In the genomic region with DNA sequence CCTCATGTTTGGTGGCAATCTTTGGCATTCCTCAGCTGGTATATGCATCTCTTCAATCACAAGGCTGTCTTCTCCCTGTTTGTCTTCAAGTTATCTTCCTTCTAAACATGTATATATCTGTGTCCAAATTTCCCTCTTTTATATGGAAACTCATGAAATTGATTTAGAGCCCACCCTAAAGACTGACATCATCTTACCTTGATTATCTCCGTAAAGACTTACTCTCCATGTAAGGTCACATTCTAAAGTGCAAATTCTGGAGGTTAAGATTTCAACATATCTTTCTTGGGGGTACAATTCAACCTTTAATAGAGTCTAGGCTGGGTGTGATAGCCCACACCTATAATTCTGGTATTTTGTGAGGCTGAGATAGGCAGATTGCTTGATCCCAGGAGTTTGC, we compare ENCODE assay signal across 40 cellular contexts.
"Had no signal": no experiment of that assay in that cellular context is flagged by ENCODE, and none has a peak within 500 bp of the region (broad histone marks: within the 10 kb centered on the region; RNA-seq: fewer than 3 reads in every experiment).

No MANE protein-coding gene starts in this region.

- H3K4me3 Mint-ChIP-seq: activated naive CD4-positive, alpha-beta T cell treated with anti-CD3 and anti-CD28 coated beads for 36 hours; activated naive CD4-positive, alpha-beta T cell treated with anti-CD3 and anti-CD28 coated beads, Interleukin-2, amount 10 ng/mL, durations not matched to agents 7 days and 5 days; activated naive CD4-positive, alpha-beta T cell treated with anti-CD3 and anti-CD28 coated beads, Interleukin-2, amount 50 U/mL, for 24 hours; activated naive CD8-positive, alpha-beta T cell; activated naive CD8-positive, alpha-beta T cell treated with anti-CD3 and anti-CD28 coated beads for 36 hours; activated naive CD8-positive, alpha-beta T cell treated with anti-CD3 and anti-CD28 coated beads, Interleukin-2, amount 10 ng/mL, durations not matched to agents 7 days and 5 days; activated naive CD8-positive, alpha-beta T cell treated with anti-CD3 and anti-CD28 coated beads, Interleukin-2, amount 50 U/mL, for 24 hours; activated T-cell treated with anti-CD3 and anti-CD28 coated beads, Interleukin-2, amount 50 U/mL, for 24 hours; activated T-cell treated with anti-CD3 and anti-CD28 coated beads, Interleukin-2, amount 50 U/mL, for 4 hours; activated T-cell treated with anti-CD3 and anti-CD28 coated beads, Interleukin-2, amount 50 U/mL, for 72 hours; activated T-helper 1 cell treated with anti-CD3 and anti-CD28 coated beads, Interleukin-12 subunit alpha, Interleukin-12 subunit beta, Interleukin-2, Interleukin-4 antibody, amounts not matched to agents 30 ng/mL and 10 ng/mL and 1 ng/mL, durations not matched to agents 14 hours and 24 hours and 36 hours; activated T-helper 17 cell treated with anti-CD3 and anti-CD28 coated beads, Interleukin-2, amount 50 U/mL, for 72 hours; brain; central memory CD8-positive, alpha-beta T cell had no signal

- FAIRE-seq: astrocyte, bronchial epithelial cell had no signal

- H3K27ac Mint-ChIP-seq: activated naive CD4-positive, alpha-beta T cell treated with anti-CD3 and anti-CD28 coated beads for 36 hours; activated naive CD4-positive, alpha-beta T cell treated with anti-CD3 and anti-CD28 coated beads, Interleukin-2, amount 10 ng/mL, durations not matched to agents 7 days and 5 days; activated naive CD4-positive, alpha-beta T cell treated with anti-CD3 and anti-CD28 coated beads, Interleukin-2, amount 50 U/mL, for 24 hours; activated naive CD4-positive, alpha-beta T cell treated with anti-CD3 and anti-CD28 coated beads, Interleukin-2, amount 50 U/mL, for 72 hours; activated naive CD8-positive, alpha-beta T cell; activated naive CD8-positive, alpha-beta T cell treated with anti-CD3 and anti-CD28 coated beads for 36 hours; activated naive CD8-positive, alpha-beta T cell treated with anti-CD3 and anti-CD28 coated beads, Interleukin-2, amount 10 ng/mL, durations not matched to agents 7 days and 5 days; activated naive CD8-positive, alpha-beta T cell treated with anti-CD3 and anti-CD28 coated beads, Interleukin-2, amount 50 U/mL, for 24 hours; activated T-cell treated with anti-CD3 and anti-CD28 coated beads, Interleukin-2, amount 50 U/mL, for 24 hours; activated T-cell treated with anti-CD3 and anti-CD28 coated beads, Interleukin-2, amount 50 U/mL, for 72 hours; activated T-helper 1 cell treated with anti-CD3 and anti-CD28 coated beads, Interleukin-12 subunit alpha, Interleukin-12 subunit beta, Interleukin-2, Interleukin-4 antibody, amounts not matched to agents 30 ng/mL and 10 ng/mL and 1 ng/mL, durations not matched to agents 14 hours and 24 hours and 36 hours; activated T-helper 17 cell treated with anti-CD3 and anti-CD28 coated beads, Interleukin-2, amount 50 U/mL, for 72 hours; activated T-helper 2 cell treated with anti-CD3 and anti-CD28 coated beads, Interferon-gamma antibody, Interleukin-2, Interleukin-4, amounts not matched to agents 10 μg/mL and 5 μg/mL and 100 μg/mL, durations not matched to agents 14 hours and 24 hours and 36 hours; brain had no signal

- H3K4me3 ChIP-seq: adrenal gland, ascending aorta, body of pancreas, breast epithelium, cardiac muscle cell had no signal

- H3K9me3 ChIP-seq: adrenal gland, ascending aorta, body of pancreas, breast epithelium had no signal

- ATAC-seq: activated naive CD4-positive, alpha-beta T cell treated with anti-CD3 and anti-CD28 coated beads, Interleukin-2, amount 50 U/mL, for 72 hours; activated naive CD8-positive, alpha-beta T cell treated with anti-CD3 and anti-CD28 coated beads, Interleukin-2, amount 50 U/mL, for 24 hours; activated T-cell treated with anti-CD3 and anti-CD28 coated beads, Interleukin-2, amount 50 U/mL, for 4 hours; activated T-cell treated with anti-CD3 and anti-CD28 coated beads, Interleukin-2, amount 50 U/mL, for 72 hours; activated T-helper 17 cell treated with anti-CD3 and anti-CD28 coated beads, Interleukin-2, amount 50 U/mL, for 72 hours; body of pancreas had no signal

- H3K9me3 Mint-ChIP-seq: activated T-helper 1 cell treated with anti-CD3 and anti-CD28 coated beads, Interleukin-12 subunit alpha, Interleukin-12 subunit beta, Interleukin-2, Interleukin-4 antibody, amounts not matched to agents 30 ng/mL and 10 ng/mL and 1 ng/mL, durations not matched to agents 14 hours and 24 hours and 36 hours; brain had no signal

- H3K4me1 Mint-ChIP-seq: activated naive CD4-positive, alpha-beta T cell treated with anti-CD3 and anti-CD28 coated beads, Interleukin-2, amount 10 ng/mL, durations not matched to agents 7 days and 5 days; activated naive CD4-positive, alpha-beta T cell treated with anti-CD3 and anti-CD28 coated beads, Interleukin-2, amount 50 U/mL, for 24 hours; activated naive CD8-positive, alpha-beta T cell treated with anti-CD3 and anti-CD28 coated beads for 36 hours; activated naive CD8-positive, alpha-beta T cell treated with anti-CD3 and anti-CD28 coated beads, Interleukin-2, amount 10 ng/mL, durations not matched to agents 7 days and 5 days; activated naive CD8-positive, alpha-beta T cell treated with anti-CD3 and anti-CD28 coated beads, Interleukin-2, amount 50 U/mL, for 24 hours; activated T-helper 17 cell treated with anti-CD3 and anti-CD28 coated beads, Interleukin-2, amount 50 U/mL, for 72 hours; brain; central memory CD8-positive, alpha-beta T cell had no signal

- H3K36me3 ChIP-seq: adrenal gland, ascending aorta, brain microvascular endothelial cell, breast epithelium, cardiac muscle cell had no signal

- H3K27me3 Mint-ChIP-seq: activated naive CD4-positive, alpha-beta T cell treated with anti-CD3 and anti-CD28 coated beads, Interleukin-2, amount 10 ng/mL, durations not matched to agents 7 days and 5 days; activated naive CD4-positive, alpha-beta T cell treated with anti-CD3 and anti-CD28 coated beads, Interleukin-2, amount 50 U/mL, for 24 hours; activated naive CD8-positive, alpha-beta T cell; activated naive CD8-positive, alpha-beta T cell treated with anti-CD3 and anti-CD28 coated beads for 36 hours; activated naive CD8-positive, alpha-beta T cell treated with anti-CD3 and anti-CD28 coated beads, Interleukin-2, amount 10 ng/mL, durations not matched to agents 7 days and 5 days; activated naive CD8-positive, alpha-beta T cell treated with anti-CD3 and anti-CD28 coated beads, Interleukin-2, amount 50 U/mL, for 24 hours; activated T-cell treated with anti-CD3 and anti-CD28 coated beads, Interleukin-2, amount 50 U/mL, for 24 hours; activated T-helper 17 cell treated with anti-CD3 and anti-CD28 coated beads, Interleukin-2, amount 50 U/mL, for 72 hours; brain; central memory CD8-positive, alpha-beta T cell had no signal

- H3K27ac ChIP-seq: adrenal gland, ascending aorta, body of pancreas, brain microvascular endothelial cell, breast epithelium, cardiac muscle cell had no signal

- H3K4me1 ChIP-seq: adrenal gland, ascending aorta, body of pancreas, breast epithelium had no signal

- DNase-seq: activated effector memory CD4-positive, alpha-beta T cell treated with anti-CD3 and anti-CD28 coated beads, Interleukin-2, amount 50 U/mL, for 16 hours; activated effector memory CD4-positive, alpha-beta T cell treated with Interleukin-2 at 50 U/mL for 16 hours; activated gamma-delta T cell; activated gamma-delta T cell treated with Interleukin-2 at 50 U/mL for 16 hours; activated naive CD4-positive, alpha-beta T cell; activated naive CD4-positive, alpha-beta T cell treated with anti-CD3 and anti-CD28 coated beads for 36 hours; activated naive CD4-positive, alpha-beta T cell treated with anti-CD3 and anti-CD28 coated beads, Interleukin-2, amount 10 ng/mL, durations not matched to agents 7 days and 5 days; activated naive CD4-positive, alpha-beta T cell treated with anti-CD3 and anti-CD28 coated beads, Interleukin-2, amount 50 U/mL, for 16 hours; activated naive CD4-positive, alpha-beta T cell treated with Interleukin-2 at 50 U/mL for 16 hours; activated naive CD8-positive, alpha-beta T cell treated with anti-CD3 and anti-CD28 coated beads for 36 hours; activated naive CD8-positive, alpha-beta T cell treated with anti-CD3 and anti-CD28 coated beads, Interleukin-2, amount 10 ng/mL, durations not matched to agents 7 days and 5 days; activated naive CD8-positive, alpha-beta T cell treated with anti-CD3 and anti-CD28 coated beads, Interleukin-2, amount 50 U/mL, for 24 hours; activated T-cell treated with anti-CD3 and anti-CD28 coated beads, Interleukin-2, amount 50 U/mL, for 1 hour; activated T-cell treated with anti-CD3 and anti-CD28 coated beads, Interleukin-2, amount 50 U/mL, for 24 hours; activated T-cell treated with anti-CD3 and anti-CD28 coated beads, Interleukin-2, amount 50 U/mL, for 4 hours; activated T-cell treated with anti-CD3 and anti-CD28 coated beads, Interleukin-2, amount 50 U/mL, for 48 hours; activated T-cell treated with anti-CD3 and anti-CD28 coated beads, Interleukin-2, amount 50 U/mL, for 72 hours; adrenal gland; amniotic stem cell; amygdala; anterior cingulate cortex; aorta; body of pancreas; brain microvascular endothelial cell; caudate nucleus; central memory CD4-positive, alpha-beta T cell; cerebellar nuclear complex had no signal

- H3K36me3 Mint-ChIP-seq: activated naive CD4-positive, alpha-beta T cell treated with anti-CD3 and anti-CD28 coated beads, Interleukin-2, amount 10 ng/mL, durations not matched to agents 7 days and 5 days; activated naive CD4-positive, alpha-beta T cell treated with anti-CD3 and anti-CD28 coated beads, Interleukin-2, amount 50 U/mL, for 24 hours; activated naive CD4-positive, alpha-beta T cell treated with anti-CD3 and anti-CD28 coated beads, Interleukin-2, amount 50 U/mL, for 72 hours; activated naive CD8-positive, alpha-beta T cell; activated naive CD8-positive, alpha-beta T cell treated with anti-CD3 and anti-CD28 coated beads for 36 hours; activated naive CD8-positive, alpha-beta T cell treated with anti-CD3 and anti-CD28 coated beads, Interleukin-2, amount 10 ng/mL, durations not matched to agents 7 days and 5 days; brain had no signal

- H3K27me3 ChIP-seq: adrenal gland, ascending aorta, body of pancreas, brain microvascular endothelial cell, breast epithelium, cardiac muscle cell had no signal
